In the genomic region with DNA sequence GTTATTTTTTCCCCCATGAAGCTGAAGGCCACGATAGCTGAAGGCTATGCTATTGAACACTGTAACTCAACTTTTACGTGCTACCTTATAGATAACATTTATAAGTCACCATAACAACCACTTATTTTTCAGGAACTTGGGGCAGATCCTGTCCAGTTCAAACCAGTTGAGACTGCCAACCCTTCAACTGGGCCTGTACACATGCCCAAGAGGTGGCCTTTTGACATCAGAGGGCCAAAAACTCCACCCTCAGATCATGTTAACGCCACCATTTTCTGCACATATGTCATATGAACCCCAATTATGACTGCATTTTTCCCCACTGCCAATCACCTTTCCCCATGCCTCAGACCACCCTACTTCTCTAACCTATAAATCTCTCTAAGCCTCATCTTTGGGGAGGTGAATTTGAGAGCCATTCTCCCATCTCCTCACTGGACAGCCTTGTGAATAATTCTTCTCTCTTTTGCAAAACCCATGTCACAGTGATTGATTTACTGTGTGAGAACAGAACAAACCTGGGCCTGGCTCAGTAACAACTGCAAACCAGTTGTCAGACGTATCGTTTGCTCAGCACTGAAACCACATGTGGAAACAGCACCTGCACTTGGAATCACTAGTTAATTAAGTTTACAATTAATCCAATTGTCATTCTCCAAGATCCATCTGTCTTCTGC, we compare ENCODE assay signal across 25 cellular contexts. TPM values are rescaled to one million over a fixed set of nuclear protein-coding genes. Genes with fewer than 3 reads are reported as not detected.
DNase-seq lines count a peak whose midpoint lies in the region; ATAC-seq and TF ChIP-seq lines count a peak whose summit lies in the region.
"Had no signal": no experiment of that assay in that cellular context is flagged by ENCODE, and none has a peak within 500 bp of the region (broad histone marks: within the 10 kb centered on the region; RNA-seq: fewer than 3 reads in every experiment).

No MANE protein-coding gene starts in this region.

- ATAC-seq in Right ventricle myocardium superior (ENCODE audit: poor library complexity) (no peak), HG02981 (IDR thresholded peaks at IDR 0.05; ENCODE audit: unreplicated experiment) (no peak)
- ATAC-seq in stimulated activated naive CD8-positive, alpha-beta T cell treated with anti-CD3 and anti-CD28 coated beads, Interleukin-15, Interleukin-2, amounts not matched to agents 100 U/mL and 50 U/mL, for 24 hours: no peak
- ATAC-seq: HCT116, Right ventricle myocardium inferior, T-helper 17 cell had no signal

- intact Hi-C loops in cardiac septum (cut with DNase I): no loop called here
- intact Hi-C loops in Right ventricle myocardium superior (cut with DNase I): no loop called here

- H3K27ac ChIP-seq in neutrophil: peak overlapping the region; percentile 97
- H3K27ac ChIP-seq: PC-9 had no signal

- H3K36me3 ChIP-seq in neutrophil: peaks cover 38% of the 10 kb centered on the region

- no peaks in the 10 kb centered on the region for H3K9me3 ChIP-seq in neutrophil

- H3K4me3 ChIP-seq in neutrophil (ENCODE audit: low read depth in 1 of 2, low read length in 1 of 2): no peak overlapping the region
- H3K4me3 ChIP-seq: BLaER1 treated with 17β-estradiol and CSF1 and Interleukin-3, amounts not matched to agents 10 nM and 100 nM; PC-9 had no signal

- H3K4me1 ChIP-seq in neutrophil (ENCODE audit: control insufficient read depth in 1 of 2, insufficient read depth in 1 of 2, low read depth in 1 of 2, low read length in 1 of 2): peaks cover 39 to 45% of the 10 kb centered on the region in 2 experiments

- CTCF ChIA-PET in HEK293T (lab: Yijun Ruan, JAX): no interaction called here

- peak; percentile 17 for DNase-seq in cardiac septum (ENCODE audit: low spot score)
- DNase-seq in Right ventricle myocardium superior: no peak
- no peak for DNase-seq in HEK293T (ENCODE audit: extremely low spot score)
- peak; percentile 82 for DNase-seq in NCI-H82 (lab: John Stamatoyannopoulos, UW)
- DNase-seq in stimulated activated naive CD8-positive, alpha-beta T cell treated with anti-CD3 and anti-CD28 coated beads, Interleukin-15, Interleukin-2, amounts not matched to agents 100 U/mL and 50 U/mL, for 24 hours: no peak
- DNase-seq in SW 1271 (lab: John Stamatoyannopoulos, UW): no peak
- DNase-seq: Calu3; CD8-positive, alpha-beta memory T cell; Karpas-422; NCI-H1105 treated with DMSO at 0.1 percent for 48 hours; NCI-H1694 treated with DMSO at 0.1 percent for 48 hours; NCI-H2081 treated with DMSO at 0.1 percent for 48 hours; NCI-H2171; NCI-H226; NCI-H510A treated with DMSO at 0.1 percent for 48 hours; NCI-H748 treated with DMSO at 0.1 percent for 48 hours; NK-92 treated with Interleukin-12 subunit alpha and Interleukin-12 subunit beta, amount 100 ng/mL, for 24 hours; PC-9; T-helper 17 cell; T1000 had no signal

- no peak for TF ChIP-seq CTCF in neutrophil (IDR thresholded peaks at IDR 0.05)

- no peaks in the 10 kb centered on the region for H3K27me3 ChIP-seq in neutrophil
- H3K27me3 ChIP-seq: BLaER1 treated with 17β-estradiol and CSF1 and Interleukin-3, amounts not matched to agents 10 nM and 100 nM had no signal

- POLR2A ChIA-PET in HEK293T (lab: Yijun Ruan, JAX): no interaction called here

TF ChIP-seq in HEK293T, 16 proteins besides CTCF, POLR2A, EP300 and RAD21:
- TF ChIP-seq CTBP1 (IDR thresholded peaks at IDR 0.05; ENCODE audit: borderline replicate concordance) (no peak), PKNOX1 (IDR thresholded peaks at IDR 0.05) (peak; percentile 25; the same call in 1 of the 2 replicates), FOXM1 (IDR thresholded peaks at IDR 0.05; ENCODE audit: borderline replicate concordance) (no peak), HDGF (IDR thresholded peaks at IDR 0.05; ENCODE audit: borderline replicate concordance) (no peak), ARNT (IDR thresholded peaks at IDR 0.05) (no peak), NFRKB (IDR thresholded peaks at IDR 0.05) (no peak)

RNA-seq across cellular contexts. Expression of gene ZNF445, which starts 42.5 kb away (rescaled TPM):
- total RNA-seq in cardiac septum (16.7 TPM), Right ventricle myocardium superior (12.8 TPM)

Comparison
In these comparisons a context has a peak if more than half of its experiments do, and no peak if none do; other contexts are left out.
1. DNase-seq: peak in cardiac septum (single experiment) and NCI-H82 (single experiment); none in Right ventricle myocardium superior (single experiment), HEK293T (single experiment), stimulated activated naive CD8-positive, alpha-beta T cell treated with anti-CD3 and anti-CD28 coated beads, Interleukin-15, Interleukin-2, amounts not matched to agents 100 U/mL and 50 U/mL, for 24 hours (single experiment) and SW 1271 (0 of 2).